In the genomic region with DNA sequence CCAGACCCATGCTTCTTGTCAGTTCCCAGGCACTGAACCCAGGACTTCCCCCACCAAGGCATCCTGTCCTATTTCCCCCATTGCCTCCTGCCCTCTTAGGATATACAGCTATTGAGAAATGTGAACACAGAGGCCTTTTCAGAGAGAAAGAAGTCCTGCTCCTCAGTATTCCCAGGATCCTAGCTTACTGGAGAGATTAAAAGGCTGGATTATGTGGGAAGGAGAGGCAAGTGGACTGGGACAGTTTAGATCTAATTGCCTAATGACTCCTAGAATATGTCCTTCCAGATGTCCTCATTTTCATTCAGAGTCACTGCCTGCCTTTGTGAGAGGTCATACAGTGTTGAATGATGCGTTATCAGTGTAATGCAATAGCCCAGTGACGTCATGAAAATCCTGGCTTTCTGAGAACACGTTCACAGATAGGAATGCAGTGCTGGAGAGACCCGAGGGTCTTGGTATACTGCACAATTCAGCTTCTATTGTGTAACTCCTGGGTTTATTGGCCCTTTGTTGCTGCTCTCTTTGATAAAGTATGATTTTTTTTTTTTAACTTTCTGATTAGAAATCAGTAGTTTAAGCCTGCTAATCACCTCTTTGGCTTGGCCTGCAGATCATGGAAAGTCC, we compare ENCODE assay signal across 8 cellular contexts. TPM values are rescaled to one million over a fixed set of nuclear protein-coding genes. Genes with fewer than 3 reads are reported as not detected.
A peak's percentile ranks its signal among the peaks of the same experiment; 100 is the strongest.
DNase-seq lines count a peak whose midpoint lies in the region; ATAC-seq and TF ChIP-seq lines count a peak whose summit lies in the region.

No MANE protein-coding gene starts in this region.

- no peaks in the 10 kb centered on the region for H3K79me2 ChIP-seq in smooth muscle cell (ENCODE audit: low read depth)

- H3K27ac ChIP-seq in RWPE2 (ENCODE audit: poor library complexity, severe bottlenecking): peak overlapping the region; percentile 96
- no peak overlapping the region for H3K27ac ChIP-seq in foreskin keratinocyte
- H3K27ac ChIP-seq in smooth muscle cell (ENCODE audit: low read depth): peak overlapping the region; percentile 63

- no peak overlapping the region for H3K27ac Mint-ChIP-seq in activated naive CD4-positive, alpha-beta T cell treated with anti-CD3 and anti-CD28 coated beads, Interleukin-2, amount 10 ng/mL, durations not matched to agents 7 days and 5 days

- H3K9me3 ChIP-seq in RWPE2 (ENCODE audit: severe bottlenecking) (no peaks in the 10 kb centered on the region), smooth muscle cell (replicated peaks; ENCODE audit: low read depth) (no peaks in the 10 kb centered on the region)

- peak overlapping the region; percentile 0 for H3K9ac ChIP-seq in smooth muscle cell (ENCODE audit: low read depth)

- WGBS in smooth muscle cell (ENCODE audit: low lambda C conversion rate): 3% methylated on average over 4 of the region's 4 CpGs

- TF ChIP-seq CTCF in RWPE2 (IDR thresholded peaks at IDR 0.05; ENCODE audit: poor library complexity, severe bottlenecking) (no peak), foreskin keratinocyte (conservative IDR thresholded peaks at IDR 0.05) (no peak), smooth muscle cell (IDR thresholded peaks at IDR 0.05; ENCODE audit: borderline replicate concordance, insufficient read depth, poor library complexity, severe bottlenecking) (no peak)

- H3K9me3 Mint-ChIP-seq in activated naive CD4-positive, alpha-beta T cell treated with anti-CD3 and anti-CD28 coated beads, Interleukin-2, amount 10 ng/mL, durations not matched to agents 7 days and 5 days: no peaks in the 10 kb centered on the region

- H4K20me1 ChIP-seq in smooth muscle cell (ENCODE audit: low read depth): no peaks in the 10 kb centered on the region

- H3K36me3 ChIP-seq in RWPE2 (ENCODE audit: low read depth) (peaks cover 11% of the 10 kb centered on the region), smooth muscle cell (ENCODE audit: low read depth) (no peaks in the 10 kb centered on the region)

- peaks cover 10% of the 10 kb centered on the region for H3F3A ChIP-seq in smooth muscle cell (ENCODE audit: low read depth)

- H3K4me3 Mint-ChIP-seq in activated naive CD4-positive, alpha-beta T cell treated with anti-CD3 and anti-CD28 coated beads, Interleukin-2, amount 10 ng/mL, durations not matched to agents 7 days and 5 days: no peak overlapping the region

- DNase-seq in NCI-H524 (lab: John Stamatoyannopoulos, UW): peak; percentile 34 to 68
- DNase-seq in NCI-H524 treated with DMSO at 0.1 percent for 48 hours (lab: John Stamatoyannopoulos, UW): no peak
- peak; percentile 88 for DNase-seq in RWPE2 (ENCODE audit: low spot score)
- peak; percentile 64 to 85 for DNase-seq in foreskin keratinocyte
- DNase-seq in smooth muscle cell (lab: John Stamatoyannopoulos, UW; ENCODE audit: unreplicated experiment): no peak
- DNase-seq in activated naive CD4-positive, alpha-beta T cell treated with anti-CD3 and anti-CD28 coated beads, Interleukin-2, amount 10 ng/mL, durations not matched to agents 7 days and 5 days: no peak

- CTCF ChIA-PET in activated naive CD4-positive, alpha-beta T cell treated with anti-CD3 and anti-CD28 coated beads, Interleukin-2, amount 10 ng/mL, durations not matched to agents 7 days and 5 days (lab: Charles Lee): interaction anchor here (1.0 kb wide), 1 partner anchor 16 kb away, joined by 3 read pairs; no protein-coding TSS in a partner anchor

- no peaks in the 10 kb centered on the region for H3K4me1 Mint-ChIP-seq in activated naive CD4-positive, alpha-beta T cell treated with anti-CD3 and anti-CD28 coated beads, Interleukin-2, amount 10 ng/mL, durations not matched to agents 7 days and 5 days

- no peaks in the 10 kb centered on the region for H3K27me3 Mint-ChIP-seq in activated naive CD4-positive, alpha-beta T cell treated with anti-CD3 and anti-CD28 coated beads, Interleukin-2, amount 10 ng/mL, durations not matched to agents 7 days and 5 days

- H3K4me1 ChIP-seq in RWPE2 (ENCODE audit: insufficient read depth, poor library complexity, severe bottlenecking) (peaks cover 51% of the 10 kb centered on the region), foreskin keratinocyte (peaks cover 22% of the 10 kb centered on the region), smooth muscle cell (ENCODE audit: low read depth) (peaks cover 16% of the 10 kb centered on the region)

- H3K4me2 ChIP-seq in smooth muscle cell: peak overlapping the region; percentile 30

- no peak overlapping the region for H3K4me3 ChIP-seq in RWPE2 (ENCODE audit: severe bottlenecking)
- no peak overlapping the region for H3K4me3 ChIP-seq in smooth muscle cell

- ATAC-seq in RWPE2 (ENCODE audit: low read depth) (peak; percentile 50), foreskin keratinocyte (peak; percentile 40), HG03460 (IDR thresholded peaks at IDR 0.05; ENCODE audit: unreplicated experiment) (no peak), GM18868 (IDR thresholded peaks at IDR 0.05; ENCODE audit: unreplicated experiment) (no peak)

- no peak overlapping the region for H2AFZ ChIP-seq in smooth muscle cell (ENCODE audit: low read depth)

- H3K27me3 ChIP-seq in RWPE2 (ENCODE audit: insufficient read depth, poor library complexity, severe bottlenecking): no peaks in the 10 kb centered on the region
- no peaks in the 10 kb centered on the region for H3K27me3 ChIP-seq in foreskin keratinocyte
- H3K27me3 ChIP-seq in smooth muscle cell (ENCODE audit: low read depth): no peaks in the 10 kb centered on the region

- H3K36me3 Mint-ChIP-seq in activated naive CD4-positive, alpha-beta T cell treated with anti-CD3 and anti-CD28 coated beads, Interleukin-2, amount 10 ng/mL, durations not matched to agents 7 days and 5 days: no peaks in the 10 kb centered on the region

RNA-seq across cellular contexts. Expression of gene WWC1, which starts 26.2 kb away (rescaled TPM):
- total RNA-seq in foreskin keratinocyte (32.7 and 37.9 TPM in 2 replicates), smooth muscle cell (3.7 and 4.5 TPM in 2 replicates)
- polyA plus RNA-seq in foreskin keratinocyte (18.1 and 20.1 TPM in 2 replicates), smooth muscle cell (6.3 and 7.5 TPM in 2 replicates)

Comparison
In these comparisons a context has a peak if more than half of its experiments do, and no peak if none do; other contexts are left out.
1. DNase-seq: peak in NCI-H524 (2 of 2), RWPE2 (single experiment) and foreskin keratinocyte (2 of 2); none in NCI-H524 treated with DMSO at 0.1 percent for 48 hours (single experiment), smooth muscle cell (single experiment) and activated naive CD4-positive, alpha-beta T cell treated with anti-CD3 and anti-CD28 coated beads, Interleukin-2, amount 10 ng/mL, durations not matched to agents 7 days and 5 days (single experiment).
2. ATAC-seq: peak in RWPE2 (single experiment) and foreskin keratinocyte (single experiment); none in HG03460 (single experiment) and GM18868 (single experiment).